Comparison of ENCODE assay signal across 1 cellular context in the genomic region with DNA sequence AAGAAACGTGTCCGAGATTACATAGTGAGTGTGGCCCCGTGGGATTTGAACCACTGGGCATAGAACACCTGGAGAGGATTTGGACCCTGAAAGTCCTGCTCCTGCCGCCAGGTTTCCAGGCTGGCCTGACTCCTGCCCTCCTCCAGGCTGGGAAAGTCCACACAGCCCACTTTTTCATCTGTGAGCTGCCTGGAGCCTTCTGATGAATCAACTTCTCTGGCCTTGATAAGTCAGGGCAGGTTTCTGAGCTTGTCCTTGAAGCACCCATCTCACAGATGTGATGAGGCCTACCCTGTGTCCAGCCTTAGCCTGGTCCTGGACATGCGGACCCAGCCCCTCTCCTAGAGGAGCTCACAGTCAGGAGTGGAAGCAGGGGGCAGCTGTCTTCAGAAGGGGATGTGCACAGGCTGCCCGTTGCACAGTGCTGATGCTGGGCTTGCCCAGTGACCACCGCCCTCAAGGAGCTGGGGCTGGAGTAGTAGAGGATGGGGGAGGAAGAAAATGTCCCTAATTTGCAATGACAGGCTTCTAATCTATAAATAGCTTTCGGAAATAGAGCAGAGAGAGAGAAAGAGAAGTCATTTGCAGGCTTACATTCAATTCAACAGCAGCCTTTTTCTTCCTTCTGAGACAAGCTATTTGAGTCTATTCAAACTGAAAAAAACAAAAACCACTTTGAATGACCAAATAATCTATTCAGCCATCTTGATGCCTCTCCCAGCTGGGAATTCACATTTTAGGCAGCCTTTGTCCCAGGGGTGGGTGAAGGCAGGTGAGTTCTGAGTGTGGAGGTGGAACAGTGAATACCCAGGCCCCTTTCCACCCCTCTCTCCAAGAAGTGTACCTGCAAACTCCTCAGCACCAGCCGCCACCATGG.
A peak's percentile ranks its signal among the peaks of the same experiment; 100 is the strongest.
TF ChIP-seq lines count a peak whose summit lies in the region.

No MANE protein-coding gene starts in this region.

TF ChIP-seq in GM12878, 131 proteins besides CTCF, POLR2A, EP300 and RAD21 (continued from another document):
- TF ChIP-seq, protein P1, sequence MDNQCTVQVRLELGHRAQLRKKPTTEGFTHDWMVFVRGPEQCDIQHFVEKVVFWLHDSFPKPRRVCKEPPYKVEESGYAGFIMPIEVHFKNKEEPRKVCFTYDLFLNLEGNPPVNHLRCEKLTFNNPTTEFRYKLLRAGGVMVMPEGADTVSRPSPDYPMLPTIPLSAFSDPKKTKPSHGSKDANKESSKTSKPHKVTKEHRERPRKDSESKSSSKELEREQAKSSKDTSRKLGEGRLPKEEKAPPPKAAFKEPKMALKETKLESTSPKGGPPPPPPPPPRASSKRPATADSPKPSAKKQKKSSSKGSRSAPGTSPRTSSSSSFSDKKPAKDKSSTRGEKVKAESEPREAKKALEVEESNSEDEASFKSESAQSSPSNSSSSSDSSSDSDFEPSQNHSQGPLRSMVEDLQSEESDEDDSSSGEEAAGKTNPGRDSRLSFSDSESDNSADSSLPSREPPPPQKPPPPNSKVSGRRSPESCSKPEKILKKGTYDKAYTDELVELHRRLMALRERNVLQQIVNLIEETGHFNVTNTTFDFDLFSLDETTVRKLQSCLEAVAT (IDR thresholded peaks at IDR 0.05), result 0 out of 2 replicates have a peak, but pooled peaks have one; percentile 25
- peak; percentile 18 to 50; a peak in 1 of 4 replicates for TF ChIP-seq IKZF2 (IDR thresholded peaks at IDR 0.05)
- TF ChIP-seq BRCA1 (IDR thresholded peaks at IDR 0.05; ENCODE audit: low read depth, low read length), result no peak
- TF ChIP-seq ZNF217 (IDR thresholded peaks at IDR 0.05), result peak; percentile 25; the same call in 1 of the 2 replicates
- TF ChIP-seq MEF2A (IDR thresholded peaks at IDR 0.05; ENCODE audit: insufficient read depth, low read depth, low read length), result peak; percentile 93
- no peak for TF ChIP-seq POLR2AphosphoS5 (IDR thresholded peaks at IDR 0.05; ENCODE audit: low read length)
- TF ChIP-seq, protein P2, sequence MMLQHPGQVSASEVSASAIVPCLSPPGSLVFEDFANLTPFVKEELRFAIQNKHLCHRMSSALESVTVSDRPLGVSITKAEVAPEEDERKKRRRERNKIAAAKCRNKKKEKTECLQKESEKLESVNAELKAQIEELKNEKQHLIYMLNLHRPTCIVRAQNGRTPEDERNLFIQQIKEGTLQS (IDR thresholded peaks at IDR 0.05; ENCODE audit: borderline replicate concordance, extremely low read depth, low read depth, low read length), result no peak
- TF ChIP-seq MEF2B (IDR thresholded peaks at IDR 0.05; ENCODE audit: partially characterized antibody, poor library complexity, severe bottlenecking), result peak; percentile 73
- TF ChIP-seq, protein P3, sequence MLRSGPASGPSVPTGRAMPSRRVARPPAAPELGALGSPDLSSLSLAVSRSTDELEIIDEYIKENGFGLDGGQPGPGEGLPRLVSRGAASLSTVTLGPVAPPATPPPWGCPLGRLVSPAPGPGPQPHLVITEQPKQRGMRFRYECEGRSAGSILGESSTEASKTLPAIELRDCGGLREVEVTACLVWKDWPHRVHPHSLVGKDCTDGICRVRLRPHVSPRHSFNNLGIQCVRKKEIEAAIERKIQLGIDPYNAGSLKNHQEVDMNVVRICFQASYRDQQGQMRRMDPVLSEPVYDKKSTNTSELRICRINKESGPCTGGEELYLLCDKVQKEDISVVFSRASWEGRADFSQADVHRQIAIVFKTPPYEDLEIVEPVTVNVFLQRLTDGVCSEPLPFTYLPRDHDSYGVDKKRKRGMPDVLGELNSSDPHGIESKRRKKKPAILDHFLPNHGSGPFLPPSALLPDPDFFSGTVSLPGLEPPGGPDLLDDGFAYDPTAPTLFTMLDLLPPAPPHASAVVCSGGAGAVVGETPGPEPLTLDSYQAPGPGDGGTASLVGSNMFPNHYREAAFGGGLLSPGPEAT (IDR thresholded peaks at IDR 0.05; ENCODE audit: low read depth), result peak; percentile 38; the same call in 1 of the 2 replicates
- TF ChIP-seq NR2C2 (IDR thresholded peaks at IDR 0.05; ENCODE audit: borderline replicate concordance, control insufficient read depth, insufficient read length, low read depth), result no peak
- TF ChIP-seq ZBED1 (IDR thresholded peaks at IDR 0.05; ENCODE audit: borderline replicate concordance), result no peak
- 0 out of 2 replicates have a peak, but pooled peaks have one; percentile 48 for TF ChIP-seq NBN (IDR thresholded peaks at IDR 0.05)
- TF ChIP-seq MAX (IDR thresholded peaks at IDR 0.05; ENCODE audit: low read depth, low read length), result no peak
- TF ChIP-seq IKZF1 (conservative IDR thresholded peaks at IDR 0.05), result peak; percentile 41
- no peak for TF ChIP-seq ASH2L (IDR thresholded peaks at IDR 0.05; ENCODE audit: borderline replicate concordance, low read depth)
- 0 out of 2 replicates have a peak, but pooled peaks have one; percentile 6 for TF ChIP-seq MTA3 (IDR thresholded peaks at IDR 0.05; ENCODE audit: borderline replicate concordance, low read length)
- no peak for TF ChIP-seq NR2F1 (conservative IDR thresholded peaks at IDR 0.05)
- TF ChIP-seq SRF (IDR thresholded peaks at IDR 0.05; ENCODE audit: low read depth in 2 of 2, low read length in 2 of 2), result no peak
- peak; percentile 68 for TF ChIP-seq YY1 (IDR thresholded peaks at IDR 0.05; ENCODE audit: low read depth, low read length)
- TF ChIP-seq ZNF384 (IDR thresholded peaks at IDR 0.05; ENCODE audit: borderline replicate concordance, low read depth, low read length), result peak; percentile 21; the same call in 1 of the 2 replicates
- no peak for TF ChIP-seq JUNB (IDR thresholded peaks at IDR 0.05)
- TF ChIP-seq RAD51 (IDR thresholded peaks at IDR 0.05), result no peak
- TF ChIP-seq, protein P4, sequence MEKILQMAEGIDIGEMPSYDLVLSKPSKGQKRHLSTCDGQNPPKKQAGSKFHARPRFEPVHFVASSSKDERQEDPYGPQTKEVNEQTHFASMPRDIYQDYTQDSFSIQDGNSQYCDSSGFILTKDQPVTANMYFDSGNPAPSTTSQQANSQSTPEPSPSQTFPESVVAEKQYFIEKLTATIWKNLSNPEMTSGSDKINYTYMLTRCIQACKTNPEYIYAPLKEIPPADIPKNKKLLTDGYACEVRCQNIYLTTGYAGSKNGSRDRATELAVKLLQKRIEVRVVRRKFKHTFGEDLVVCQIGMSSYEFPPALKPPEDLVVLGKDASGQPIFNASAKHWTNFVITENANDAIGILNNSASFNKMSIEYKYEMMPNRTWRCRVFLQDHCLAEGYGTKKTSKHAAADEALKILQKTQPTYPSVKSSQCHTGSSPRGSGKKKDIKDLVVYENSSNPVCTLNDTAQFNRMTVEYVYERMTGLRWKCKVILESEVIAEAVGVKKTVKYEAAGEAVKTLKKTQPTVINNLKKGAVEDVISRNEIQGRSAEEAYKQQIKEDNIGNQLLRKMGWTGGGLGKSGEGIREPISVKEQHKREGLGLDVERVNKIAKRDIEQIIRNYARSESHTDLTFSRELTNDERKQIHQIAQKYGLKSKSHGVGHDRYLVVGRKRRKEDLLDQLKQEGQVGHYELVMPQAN (conservative IDR thresholded peaks at IDR 0.05), result no peak
- TF ChIP-seq MTA2 (IDR thresholded peaks at IDR 0.05; ENCODE audit: low read depth), result peak; percentile 42; the same call in 1 of the 2 replicates
- no peak for TF ChIP-seq ELK1 (IDR thresholded peaks at IDR 0.05; ENCODE audit: low read depth, low read length)
- TF ChIP-seq MXI1 (IDR thresholded peaks at IDR 0.05; ENCODE audit: low read depth, low read length), result no peak
- peak; percentile 36 for TF ChIP-seq RUNX3 (IDR thresholded peaks at IDR 0.05; ENCODE audit: low read length)
- peak; percentile 44; the same call in 1 of the 2 replicates for TF ChIP-seq HDGF (IDR thresholded peaks at IDR 0.05)
- peak; percentile 60; the same call in 1 of the 3 replicates for TF ChIP-seq POU2F2 (IDR thresholded peaks at IDR 0.05; ENCODE audit: borderline replicate concordance, low read depth, low read length)
- TF ChIP-seq EED (IDR thresholded peaks at IDR 0.05; ENCODE audit: low read depth), result peak; percentile 14; the same call in 1 of the 2 replicates
- no peak for TF ChIP-seq ZNF592 (IDR thresholded peaks at IDR 0.05)
- TF ChIP-seq FOS (IDR thresholded peaks at IDR 0.05; ENCODE audit: borderline replicate concordance, extremely low read depth, insufficient read length), result no peak
- TF ChIP-seq ATF7 (IDR thresholded peaks at IDR 0.05; ENCODE audit: low read depth), result peak; percentile 54; the same call in 1 of the 2 replicates
- 0 out of 2 replicates have a peak, but pooled peaks have one; percentile 13 for TF ChIP-seq CREM (IDR thresholded peaks at IDR 0.05; ENCODE audit: low read depth)
- TF ChIP-seq BCL11A (IDR thresholded peaks at IDR 0.05; ENCODE audit: low read depth, low read length), result no peak
- TF ChIP-seq ZNF622 (IDR thresholded peaks at IDR 0.05), result no peak
TF ChIP-seq in GM12878: peak in this region for 18.
